Comparison of ENCODE assay signal across 19 cellular contexts in the genomic region with DNA sequence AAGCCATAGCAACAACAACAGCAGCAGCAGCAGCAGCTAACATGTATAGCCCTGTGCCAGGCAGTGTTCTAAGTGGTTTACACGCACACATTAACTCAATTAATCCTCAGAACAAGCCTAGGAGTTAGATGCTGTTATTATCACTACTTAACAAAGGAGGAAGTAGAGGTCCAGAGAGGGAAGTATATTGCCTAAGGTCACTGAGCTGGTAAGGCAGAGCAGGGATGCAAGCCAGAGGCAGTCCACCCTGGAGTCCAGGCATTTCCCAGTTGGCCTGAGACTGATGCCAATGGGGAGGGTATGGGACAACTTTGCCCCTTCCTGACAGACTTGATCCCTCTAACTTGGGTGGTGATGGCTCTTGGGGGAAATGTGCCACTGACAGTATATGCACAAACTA. TPM values are rescaled to one million over a fixed set of nuclear protein-coding genes. Genes with fewer than 3 reads are reported as not detected.
DNase-seq lines count a peak whose midpoint lies in the region; ATAC-seq lines count a peak whose summit lies in the region.
"Had no signal": no experiment of that assay in that cellular context is flagged by ENCODE, and none has a peak within 500 bp of the region (broad histone marks: within the 10 kb centered on the region; RNA-seq: fewer than 3 reads in every experiment).

No MANE protein-coding gene starts in this region.

- H3K4me1 Mint-ChIP-seq in stimulated activated naive CD8-positive, alpha-beta T cell treated with anti-CD3 and anti-CD28 coated beads, Interleukin-15, Interleukin-2, amounts not matched to agents 100 ng/mL and 50 ng/mL, for 24 hours (ENCODE audit: low read depth): peaks cover 75% of the 10 kb centered on the region

- no peaks in the 10 kb centered on the region for H3K27me3 Mint-ChIP-seq in stimulated activated naive CD8-positive, alpha-beta T cell treated with anti-CD3 and anti-CD28 coated beads, Interleukin-15, Interleukin-2, amounts not matched to agents 100 ng/mL and 50 ng/mL, for 24 hours
- H3K27me3 Mint-ChIP-seq: IgD-negative memory B cell had no signal

- peak overlapping the region; percentile 34 for H3K27ac Mint-ChIP-seq in stimulated activated naive CD8-positive, alpha-beta T cell treated with anti-CD3 and anti-CD28 coated beads, Interleukin-15, Interleukin-2, amounts not matched to agents 100 ng/mL and 50 ng/mL, for 24 hours

- no peak for DNase-seq in stimulated activated naive CD8-positive, alpha-beta T cell treated with anti-CD3 and anti-CD28 coated beads, Interleukin-15, Interleukin-2, amounts not matched to agents 100 U/mL and 50 U/mL, for 24 hours
- DNase-seq in NOMO-1 treated with dmso at 0.1 percent for 144 hours (lab: John Stamatoyannopoulos, UW; ENCODE audit: unreplicated experiment) (peak; percentile 38), left ventricle myocardium superior (no peak), iPS-NIHi11 (ENCODE audit: low spot score) (no peak), NCI-H2171 treated with DMSO at 0.1 percent for 48 hours (lab: John Stamatoyannopoulos, UW) (no peak)
- DNase-seq: amygdala; C1 segment of cervical spinal cord; cortex of kidney; esophagus squamous epithelium; natural killer cell; NCI-H146; retina; RPMI8226; stimulated activated CD4-positive, alpha-beta T cell treated with anti-CD3 and anti-CD28 coated beads, Interleukin-4, amount 100 ng/mL, for 1 hour had no signal

- H3K4me3 Mint-ChIP-seq in stimulated activated naive CD8-positive, alpha-beta T cell treated with anti-CD3 and anti-CD28 coated beads, Interleukin-15, Interleukin-2, amounts not matched to agents 100 ng/mL and 50 ng/mL, for 24 hours: no peak overlapping the region
- H3K4me3 Mint-ChIP-seq: natural killer cell had no signal

- no peak for ATAC-seq in stimulated activated naive CD8-positive, alpha-beta T cell treated with anti-CD3 and anti-CD28 coated beads, Interleukin-15, Interleukin-2, amounts not matched to agents 100 U/mL and 50 U/mL, for 24 hours
- ATAC-seq in left ventricle myocardium superior (peak; percentile 33), HG03460 (IDR thresholded peaks at IDR 0.05; ENCODE audit: unreplicated experiment) (no peak), HG02870 (IDR thresholded peaks at IDR 0.05; ENCODE audit: unreplicated experiment) (no peak)
- ATAC-seq: left lobe of liver had no signal

- no peaks in the 10 kb centered on the region for H3K9me3 Mint-ChIP-seq in stimulated activated naive CD8-positive, alpha-beta T cell treated with anti-CD3 and anti-CD28 coated beads, Interleukin-15, Interleukin-2, amounts not matched to agents 100 ng/mL and 50 ng/mL, for 24 hours
- H3K9me3 Mint-ChIP-seq: natural killer cell had no signal

- H3K36me3 Mint-ChIP-seq in stimulated activated naive CD8-positive, alpha-beta T cell treated with anti-CD3 and anti-CD28 coated beads, Interleukin-15, Interleukin-2, amounts not matched to agents 100 ng/mL and 50 ng/mL, for 24 hours (ENCODE audit: low read depth): peaks cover 36% of the 10 kb centered on the region
- H3K36me3 Mint-ChIP-seq: natural killer cell had no signal

- intact Hi-C loops in left ventricle myocardium superior (cut with micrococcal nuclease): no loop called here

RNA-seq across cellular contexts. Expression of gene CDC14A, which starts 6.8 kb away (rescaled TPM):
- 2.6 TPM for total RNA-seq in left ventricle myocardium superior
